8 cellular contexts compared by ENCODE assay signal in the genomic region with DNA sequence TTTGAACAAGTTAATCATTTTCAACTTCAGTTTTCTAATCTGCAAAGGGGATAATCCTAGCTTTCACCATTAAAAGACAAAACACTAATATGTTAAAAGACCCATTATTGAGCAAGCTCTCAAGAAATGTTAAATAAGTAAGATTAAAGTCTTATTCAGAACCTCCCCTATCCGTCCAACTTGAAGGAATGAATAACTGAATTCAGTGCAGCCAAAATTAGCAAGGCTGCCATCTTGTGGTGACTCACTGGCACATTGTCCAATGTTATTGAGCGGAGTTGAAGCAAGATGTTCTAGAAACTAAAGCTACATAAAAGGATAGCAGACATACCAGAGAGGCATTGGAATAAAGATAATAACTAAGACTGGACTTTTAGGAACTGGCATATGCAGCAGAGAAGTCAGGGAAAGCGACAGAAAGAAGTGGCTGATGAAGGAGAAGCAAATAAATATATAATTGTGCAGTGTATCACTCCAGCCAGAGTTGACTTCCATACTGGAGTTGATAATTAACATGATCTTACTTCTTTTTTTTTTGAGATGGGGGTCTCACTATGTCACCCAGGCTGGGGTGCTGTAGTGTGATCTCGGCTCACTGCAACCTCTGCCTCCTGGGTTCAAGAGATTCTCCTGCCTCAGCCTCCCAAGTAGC. TPM values are rescaled to one million over a fixed set of nuclear protein-coding genes. Genes with fewer than 3 reads are reported as not detected.
A peak's percentile ranks its signal among the peaks of the same experiment; 100 is the strongest.
DNase-seq lines count a peak whose midpoint lies in the region; ATAC-seq and TF ChIP-seq lines count a peak whose summit lies in the region.

No MANE protein-coding gene starts in this region.

- intact Hi-C loops in CD8-positive, alpha-beta T cell (cut with DNase I, micrococcal nuclease), result loop anchor here (1.0 to 5.0 kb wide), 3 partner anchors 113 to 216 kb away; no protein-coding TSS in a partner anchor

- no peak overlapping the region for H3K9ac ChIP-seq in fibroblast of lung (ENCODE audit: insufficient read depth, low read length)

- no peak overlapping the region for H3K4me3 Mint-ChIP-seq in CD8-positive, alpha-beta T cell

- H3K27me3 ChIP-seq in CD8-positive, alpha-beta T cell (ENCODE audit: insufficient read depth, low read length), result no peaks in the 10 kb centered on the region
- no peaks in the 10 kb centered on the region for H3K27me3 ChIP-seq in fibroblast of lung (ENCODE audit: control insufficient read depth, insufficient read depth, low read length)

- POLR2A ChIA-PET in CD8-positive, alpha-beta T cell (lab: Charles Lee), result interaction anchor here (0.7 to 1.5 kb wide), 3 partner anchors 8 to 112 kb away, joined by 3 to 6 read pairs (median 4); partner anchors contain the start of gene CAP1
- POLR2A ChIA-PET in HEK293 (lab: Yijun Ruan, JAX), result no interaction called here

- peak; percentile 15 to 66 (median 59) for DNase-seq in CD8-positive, alpha-beta T cell
- DNase-seq in NCI-H774 (lab: John Stamatoyannopoulos, UW) (peak; percentile 56), activated T-cell treated with anti-CD3 and anti-CD28 coated beads for 4 hours (peak; percentile 50), fibroblast of lung (ENCODE audit: low read depth in 2 of 2) (peak; percentile 67 to 79), occipital lobe (lab: John Stamatoyannopoulos, UW) (peak; percentile 38), GM19238 (ENCODE audit: insufficient read length, low spot score) (no peak)

- peaks cover 45% of the 10 kb centered on the region for H3K4me1 ChIP-seq in CD8-positive, alpha-beta T cell (ENCODE audit: insufficient read depth, low read length)
- no peaks in the 10 kb centered on the region for H3K4me1 ChIP-seq in HEK293 (ENCODE audit: control insufficient read depth, insufficient read depth, low read length)
- peaks cover 9% of the 10 kb centered on the region for H3K4me1 ChIP-seq in fibroblast of lung (ENCODE audit: control insufficient read depth, extremely low read depth, insufficient read depth, low read length)

- H3K4me2 ChIP-seq in fibroblast of lung (ENCODE audit: extremely low read depth, insufficient read depth, low read length), result no peak overlapping the region

- no peaks in the 10 kb centered on the region for H3K27me3 Mint-ChIP-seq in CD8-positive, alpha-beta T cell (ENCODE audit: low read depth)

- H3K9me3 ChIP-seq in CD8-positive, alpha-beta T cell (ENCODE audit: low read length), result no peaks in the 10 kb centered on the region
- H3K9me3 ChIP-seq in HEK293 (ENCODE audit: control insufficient read depth, insufficient read depth, low read depth, low read length), result no peaks in the 10 kb centered on the region
- no peaks in the 10 kb centered on the region for H3K9me3 ChIP-seq in fibroblast of lung (ENCODE audit: control insufficient read depth, insufficient read depth, low read depth, low read length)

- H3K4me3 ChIP-seq in CD8-positive, alpha-beta T cell (ENCODE audit: low read depth, low read length), result no peak overlapping the region
- no peak overlapping the region for H3K4me3 ChIP-seq in HEK293 (ENCODE audit: low read depth, low read length)
- H3K4me3 ChIP-seq in fibroblast of lung (replicated peaks in 1 of 4; ENCODE audit: control extremely low read depth in 1 of 4, insufficient read depth in 1 of 4, low read depth in 3 of 4, low read length in 4 of 4), result no peak overlapping the region

- no peaks in the 10 kb centered on the region for H3K79me2 ChIP-seq in fibroblast of lung (ENCODE audit: control insufficient read depth, insufficient read depth, low read length)

- H2AFZ ChIP-seq in fibroblast of lung (ENCODE audit: low read length), result no peak overlapping the region

- H3K9me3 Mint-ChIP-seq in CD8-positive, alpha-beta T cell, result no peaks in the 10 kb centered on the region

- ATAC-seq in CD8-positive, alpha-beta T cell, result peak; percentile 67
- ATAC-seq in GM19351 (IDR thresholded peaks at IDR 0.05; ENCODE audit: unreplicated experiment), result no peak

- TF ChIP-seq CTCF in CD8-positive, alpha-beta T cell (IDR thresholded peaks at IDR 0.05), result peak; percentile 47
- TF ChIP-seq CTCF in HEK293 (tag by site-specific recombination; IDR thresholded peaks at IDR 0.05) (0 out of 2 replicates have a peak, but pooled peaks have one; percentile 28), fibroblast of lung (conservative IDR thresholded peaks at IDR 0.05 in 1 of 2, IDR thresholded peaks at IDR 0.05 in 1 of 2; ENCODE audit: low read depth in 1 of 2, low read length in 2 of 2) (peak; percentile 61 to 70)

- no peak overlapping the region for H3K27ac ChIP-seq in CD8-positive, alpha-beta T cell (ENCODE audit: low read depth, low read length)
- H3K27ac ChIP-seq in HEK293 (ENCODE audit: extremely low read depth, low read depth, low read length) (no peak overlapping the region), fibroblast of lung (ENCODE audit: insufficient read depth, low read length) (no peak overlapping the region)

- H3K4me1 Mint-ChIP-seq in CD8-positive, alpha-beta T cell (ENCODE audit: low read depth), result peaks cover 49% of the 10 kb centered on the region

- CTCF ChIA-PET in CD8-positive, alpha-beta T cell (lab: Charles Lee), result interaction anchor here (0.5 to 8.3 kb wide), 30 partner anchors 9 to 355 kb away, joined by 3 to 117 read pairs (median 6); partner anchors contain the start of genes CAP1 and MYCL
- CTCF ChIA-PET in HEK293 (lab: Yijun Ruan, JAX), result interaction anchor here (0.6 to 8.0 kb wide), 47 partner anchors 9 to 1079 kb away, joined by 3 to 131 read pairs (median 4); no protein-coding TSS in a partner anchor

- no peaks in the 10 kb centered on the region for H4K20me1 ChIP-seq in fibroblast of lung (ENCODE audit: control insufficient read depth, extremely low read depth, insufficient read depth, low read length)

- no peaks in the 10 kb centered on the region for H3K36me3 Mint-ChIP-seq in CD8-positive, alpha-beta T cell

- H3K36me3 ChIP-seq in CD8-positive, alpha-beta T cell (ENCODE audit: insufficient read depth, low read length), result no peaks in the 10 kb centered on the region
- no peaks in the 10 kb centered on the region for H3K36me3 ChIP-seq in HEK293 (ENCODE audit: control insufficient read depth in 2 of 2, insufficient read depth in 1 of 2, low read length in 2 of 2)
- no peaks in the 10 kb centered on the region for H3K36me3 ChIP-seq in fibroblast of lung (ENCODE audit: control insufficient read depth, insufficient read depth, low read length)

- peak overlapping the region; percentile 8 for H3K27ac Mint-ChIP-seq in CD8-positive, alpha-beta T cell

TF ChIP-seq in HEK293, 187 proteins besides CTCF, POLR2A, EP300 and RAD21 (continues in another document):
- TF ChIP-seq HOXA7 (CRISPR knock-in tag; IDR thresholded peaks at IDR 0.05; ENCODE audit: borderline replicate concordance) (no peak), ZNF585B (tag by site-specific recombination; IDR thresholded peaks at IDR 0.05) (no peak), IKZF3 (tag by site-specific recombination; IDR thresholded peaks at IDR 0.05) (no peak), ZNF670 (tag by site-specific recombination; IDR thresholded peaks at IDR 0.05; ENCODE audit: low read depth) (no peak), ZNF654 (tag by site-specific recombination; IDR thresholded peaks at IDR 0.05; ENCODE audit: low read depth) (peak; percentile 57), ZNF660 (tag by site-specific recombination; IDR thresholded peaks at IDR 0.05) (0 out of 2 replicates have a peak, but pooled peaks have one; percentile 39), ZNF701 (tag by site-specific recombination; IDR thresholded peaks at IDR 0.05) (no peak), ZNF10 (tag by site-specific recombination; IDR thresholded peaks at IDR 0.05) (no peak), BCL6B (tag by site-specific recombination; IDR thresholded peaks at IDR 0.05) (no peak), ZNF48 (tag by site-specific recombination; IDR thresholded peaks at IDR 0.05) (no peak)
- TF ChIP-seq, protein P1, sequence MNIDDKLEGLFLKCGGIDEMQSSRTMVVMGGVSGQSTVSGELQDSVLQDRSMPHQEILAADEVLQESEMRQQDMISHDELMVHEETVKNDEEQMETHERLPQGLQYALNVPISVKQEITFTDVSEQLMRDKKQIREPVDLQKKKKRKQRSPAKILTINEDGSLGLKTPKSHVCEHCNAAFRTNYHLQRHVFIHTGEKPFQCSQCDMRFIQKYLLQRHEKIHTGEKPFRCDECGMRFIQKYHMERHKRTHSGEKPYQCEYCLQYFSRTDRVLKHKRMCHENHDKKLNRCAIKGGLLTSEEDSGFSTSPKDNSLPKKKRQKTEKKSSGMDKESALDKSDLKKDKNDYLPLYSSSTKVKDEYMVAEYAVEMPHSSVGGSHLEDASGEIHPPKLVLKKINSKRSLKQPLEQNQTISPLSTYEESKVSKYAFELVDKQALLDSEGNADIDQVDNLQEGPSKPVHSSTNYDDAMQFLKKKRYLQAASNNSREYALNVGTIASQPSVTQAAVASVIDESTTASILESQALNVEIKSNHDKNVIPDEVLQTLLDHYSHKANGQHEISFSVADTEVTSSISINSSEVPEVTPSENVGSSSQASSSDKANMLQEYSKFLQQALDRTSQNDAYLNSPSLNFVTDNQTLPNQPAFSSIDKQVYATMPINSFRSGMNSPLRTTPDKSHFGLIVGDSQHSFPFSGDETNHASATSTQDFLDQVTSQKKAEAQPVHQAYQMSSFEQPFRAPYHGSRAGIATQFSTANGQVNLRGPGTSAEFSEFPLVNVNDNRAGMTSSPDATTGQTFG (tag by site-specific recombination; IDR thresholded peaks at IDR 0.05; ENCODE audit: borderline replicate concordance), result no peak
- TF ChIP-seq, protein P2, sequence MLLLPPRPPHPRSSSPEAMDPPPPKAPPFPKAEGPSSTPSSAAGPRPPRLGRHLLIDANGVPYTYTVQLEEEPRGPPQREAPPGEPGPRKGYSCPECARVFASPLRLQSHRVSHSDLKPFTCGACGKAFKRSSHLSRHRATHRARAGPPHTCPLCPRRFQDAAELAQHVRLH (tag by site-specific recombination; IDR thresholded peaks at IDR 0.05), result no peak

RNA-seq across cellular contexts. Expression of gene CAP1, which starts 8.2 kb away (rescaled TPM):
- 100 to 1,000 TPM; 123 to 126 TPM for total RNA-seq in CD8-positive, alpha-beta T cell
- total RNA-seq in fibroblast of lung (270 and 352 TPM in 2 replicates), occipital lobe (126 TPM)
- 744 and 836 TPM in 2 replicates for polyA plus RNA-seq in fibroblast of lung
- 489 and 534 TPM in 2 replicates for polyA plus RNA-seq in fibroblast of lung (2012)
- polyA minus RNA-seq in fibroblast of lung (ENCODE audit: low replicate concordance), result 121 and 134 TPM in 2 replicates
